1 cellular context compared by ENCODE assay signal in the genomic region with DNA sequence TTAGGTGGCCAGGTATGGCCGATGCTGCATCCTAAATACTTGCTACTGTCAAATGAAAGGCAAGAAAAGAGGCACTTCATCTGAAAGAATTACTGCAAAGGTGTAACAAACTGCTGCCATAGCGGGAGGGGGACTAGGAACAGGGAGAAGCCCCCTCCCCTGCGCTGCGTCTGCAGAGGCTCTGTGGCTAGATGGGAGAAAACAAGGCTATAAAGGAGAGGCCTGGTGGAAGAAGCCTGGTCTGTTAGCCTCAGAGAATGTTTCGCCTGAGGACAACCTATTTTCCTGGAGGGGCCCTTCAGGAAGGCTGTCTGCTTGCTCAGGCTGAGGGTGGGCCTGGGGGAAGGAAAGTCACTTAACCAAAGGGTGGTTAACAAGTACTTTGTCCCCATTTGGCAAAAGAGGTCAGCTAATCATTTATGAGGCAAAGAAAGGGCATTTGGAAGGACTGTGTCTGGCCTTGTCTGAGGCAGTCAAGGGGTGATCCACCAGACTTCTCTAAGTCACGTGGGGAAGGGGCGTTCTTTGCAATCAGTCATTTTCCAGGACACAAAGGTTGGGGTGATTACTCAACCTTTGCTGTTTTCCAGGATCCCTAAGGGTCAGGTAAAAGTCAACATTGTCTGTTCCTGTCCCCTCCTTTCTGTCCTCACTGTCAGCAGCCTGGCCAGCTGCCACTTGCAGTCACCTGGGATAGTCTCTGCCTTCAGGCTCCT.
TF ChIP-seq lines count a peak whose summit lies in the region.

No MANE protein-coding gene starts in this region.

TF ChIP-seq in HepG2, 621 proteins besides CTCF, POLR2A, EP300 and RAD21 (continued from another document and continues in another):
- TF ChIP-seq ZNF598 (CRISPR knock-in tag; IDR thresholded peaks at IDR 0.05; ENCODE audit: borderline replicate concordance) = no peak
- no peak for TF ChIP-seq NRL (CRISPR knock-in tag; IDR thresholded peaks at IDR 0.05; ENCODE audit: borderline replicate concordance)
- TF ChIP-seq TSC22D2 (CRISPR knock-in tag; IDR thresholded peaks at IDR 0.05; ENCODE audit: borderline replicate concordance) = no peak
- TF ChIP-seq ZMYM4 (CRISPR knock-in tag; IDR thresholded peaks at IDR 0.05) = peak; percentile 85
- no peak for TF ChIP-seq PAX8 (CRISPR knock-in tag; IDR thresholded peaks at IDR 0.05; ENCODE audit: borderline replicate concordance)
- TF ChIP-seq, protein P1, sequence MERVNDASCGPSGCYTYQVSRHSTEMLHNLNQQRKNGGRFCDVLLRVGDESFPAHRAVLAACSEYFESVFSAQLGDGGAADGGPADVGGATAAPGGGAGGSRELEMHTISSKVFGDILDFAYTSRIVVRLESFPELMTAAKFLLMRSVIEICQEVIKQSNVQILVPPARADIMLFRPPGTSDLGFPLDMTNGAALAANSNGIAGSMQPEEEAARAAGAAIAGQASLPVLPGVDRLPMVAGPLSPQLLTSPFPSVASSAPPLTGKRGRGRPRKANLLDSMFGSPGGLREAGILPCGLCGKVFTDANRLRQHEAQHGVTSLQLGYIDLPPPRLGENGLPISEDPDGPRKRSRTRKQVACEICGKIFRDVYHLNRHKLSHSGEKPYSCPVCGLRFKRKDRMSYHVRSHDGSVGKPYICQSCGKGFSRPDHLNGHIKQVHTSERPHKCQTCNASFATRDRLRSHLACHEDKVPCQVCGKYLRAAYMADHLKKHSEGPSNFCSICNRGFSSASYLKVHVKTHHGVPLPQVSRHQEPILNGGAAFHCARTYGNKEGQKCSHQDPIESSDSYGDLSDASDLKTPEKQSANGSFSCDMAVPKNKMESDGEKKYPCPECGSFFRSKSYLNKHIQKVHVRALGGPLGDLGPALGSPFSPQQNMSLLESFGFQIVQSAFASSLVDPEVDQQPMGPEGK (CRISPR knock-in tag; IDR thresholded peaks at IDR 0.05) = no peak; the same call in 1 of the 2 replicates
- no peak for TF ChIP-seq ZKSCAN8 (CRISPR knock-in tag; IDR thresholded peaks at IDR 0.05; ENCODE audit: borderline replicate concordance)
- TF ChIP-seq, protein P2, sequence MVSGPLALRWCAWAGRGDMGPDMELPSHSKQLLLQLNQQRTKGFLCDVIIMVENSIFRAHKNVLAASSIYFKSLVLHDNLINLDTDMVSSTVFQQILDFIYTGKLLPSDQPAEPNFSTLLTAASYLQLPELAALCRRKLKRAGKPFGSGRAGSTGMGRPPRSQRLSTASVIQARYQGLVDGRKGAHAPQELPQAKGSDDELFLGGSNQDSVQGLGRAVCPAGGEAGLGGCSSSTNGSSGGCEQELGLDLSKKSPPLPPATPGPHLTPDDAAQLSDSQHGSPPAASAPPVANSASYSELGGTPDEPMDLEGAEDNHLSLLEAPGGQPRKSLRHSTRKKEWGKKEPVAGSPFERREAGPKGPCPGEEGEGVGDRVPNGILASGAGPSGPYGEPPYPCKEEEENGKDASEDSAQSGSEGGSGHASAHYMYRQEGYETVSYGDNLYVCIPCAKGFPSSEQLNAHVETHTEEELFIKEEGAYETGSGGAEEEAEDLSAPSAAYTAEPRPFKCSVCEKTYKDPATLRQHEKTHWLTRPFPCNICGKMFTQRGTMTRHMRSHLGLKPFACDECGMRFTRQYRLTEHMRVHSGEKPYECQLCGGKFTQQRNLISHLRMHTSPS (CRISPR knock-in tag; IDR thresholded peaks at IDR 0.05; ENCODE audit: low read depth) = no peak
- TF ChIP-seq, protein P3, sequence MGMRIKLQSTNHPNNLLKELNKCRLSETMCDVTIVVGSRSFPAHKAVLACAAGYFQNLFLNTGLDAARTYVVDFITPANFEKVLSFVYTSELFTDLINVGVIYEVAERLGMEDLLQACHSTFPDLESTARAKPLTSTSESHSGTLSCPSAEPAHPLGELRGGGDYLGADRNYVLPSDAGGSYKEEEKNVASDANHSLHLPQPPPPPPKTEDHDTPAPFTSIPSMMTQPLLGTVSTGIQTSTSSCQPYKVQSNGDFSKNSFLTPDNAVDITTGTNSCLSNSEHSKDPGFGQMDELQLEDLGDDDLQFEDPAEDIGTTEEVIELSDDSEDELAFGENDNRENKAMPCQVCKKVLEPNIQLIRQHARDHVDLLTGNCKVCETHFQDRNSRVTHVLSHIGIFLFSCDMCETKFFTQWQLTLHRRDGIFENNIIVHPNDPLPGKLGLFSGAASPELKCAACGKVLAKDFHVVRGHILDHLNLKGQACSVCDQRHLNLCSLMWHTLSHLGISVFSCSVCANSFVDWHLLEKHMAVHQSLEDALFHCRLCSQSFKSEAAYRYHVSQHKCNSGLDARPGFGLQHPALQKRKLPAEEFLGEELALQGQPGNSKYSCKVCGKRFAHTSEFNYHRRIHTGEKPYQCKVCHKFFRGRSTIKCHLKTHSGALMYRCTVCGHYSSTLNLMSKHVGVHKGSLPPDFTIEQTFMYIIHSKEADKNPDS (CRISPR knock-in tag; IDR thresholded peaks at IDR 0.05) = no peak
- TF ChIP-seq, protein P4, sequence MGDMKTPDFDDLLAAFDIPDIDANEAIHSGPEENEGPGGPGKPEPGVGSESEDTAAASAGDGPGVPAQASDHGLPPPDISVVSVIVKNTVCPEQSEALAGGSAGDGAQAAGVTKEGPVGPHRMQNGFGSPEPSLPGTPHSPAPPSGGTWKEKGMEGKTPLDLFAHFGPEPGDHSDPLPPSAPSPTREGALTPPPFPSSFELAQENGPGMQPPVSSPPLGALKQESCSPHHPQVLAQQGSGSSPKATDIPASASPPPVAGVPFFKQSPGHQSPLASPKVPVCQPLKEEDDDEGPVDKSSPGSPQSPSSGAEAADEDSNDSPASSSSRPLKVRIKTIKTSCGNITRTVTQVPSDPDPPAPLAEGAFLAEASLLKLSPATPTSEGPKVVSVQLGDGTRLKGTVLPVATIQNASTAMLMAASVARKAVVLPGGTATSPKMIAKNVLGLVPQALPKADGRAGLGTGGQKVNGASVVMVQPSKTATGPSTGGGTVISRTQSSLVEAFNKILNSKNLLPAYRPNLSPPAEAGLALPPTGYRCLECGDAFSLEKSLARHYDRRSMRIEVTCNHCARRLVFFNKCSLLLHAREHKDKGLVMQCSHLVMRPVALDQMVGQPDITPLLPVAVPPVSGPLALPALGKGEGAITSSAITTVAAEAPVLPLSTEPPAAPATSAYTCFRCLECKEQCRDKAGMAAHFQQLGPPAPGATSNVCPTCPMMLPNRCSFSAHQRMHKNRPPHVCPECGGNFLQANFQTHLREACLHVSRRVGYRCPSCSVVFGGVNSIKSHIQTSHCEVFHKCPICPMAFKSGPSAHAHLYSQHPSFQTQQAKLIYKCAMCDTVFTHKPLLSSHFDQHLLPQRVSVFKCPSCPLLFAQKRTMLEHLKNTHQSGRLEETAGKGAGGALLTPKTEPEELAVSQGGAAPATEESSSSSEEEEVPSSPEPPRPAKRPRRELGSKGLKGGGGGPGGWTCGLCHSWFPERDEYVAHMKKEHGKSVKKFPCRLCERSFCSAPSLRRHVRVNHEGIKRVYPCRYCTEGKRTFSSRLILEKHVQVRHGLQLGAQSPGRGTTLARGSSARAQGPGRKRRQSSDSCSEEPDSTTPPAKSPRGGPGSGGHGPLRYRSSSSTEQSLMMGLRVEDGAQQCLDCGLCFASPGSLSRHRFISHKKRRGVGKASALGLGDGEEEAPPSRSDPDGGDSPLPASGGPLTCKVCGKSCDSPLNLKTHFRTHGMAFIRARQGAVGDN (CRISPR knock-in tag; IDR thresholded peaks at IDR 0.05) = no peak
- no peak for TF ChIP-seq FOXP1 (IDR thresholded peaks at IDR 0.05)
- peak; percentile 56; the same call in 1 of the 2 replicates for TF ChIP-seq FOXP1 (CRISPR knock-in tag; IDR thresholded peaks at IDR 0.05)
- TF ChIP-seq GFI1 (CRISPR knock-in tag; IDR thresholded peaks at IDR 0.05; ENCODE audit: borderline replicate concordance) = no peak
- peak; percentile 84 for TF ChIP-seq RXRB (CRISPR knock-in tag; IDR thresholded peaks at IDR 0.05; ENCODE audit: borderline replicate concordance)
- no peak for TF ChIP-seq MAZ (IDR thresholded peaks at IDR 0.05; ENCODE audit: borderline replicate concordance, low read depth, low read length)
- TF ChIP-seq MAZ (CRISPR knock-in tag; IDR thresholded peaks at IDR 0.05; ENCODE audit: low read depth) = no peak
- TF ChIP-seq, protein P5, sequence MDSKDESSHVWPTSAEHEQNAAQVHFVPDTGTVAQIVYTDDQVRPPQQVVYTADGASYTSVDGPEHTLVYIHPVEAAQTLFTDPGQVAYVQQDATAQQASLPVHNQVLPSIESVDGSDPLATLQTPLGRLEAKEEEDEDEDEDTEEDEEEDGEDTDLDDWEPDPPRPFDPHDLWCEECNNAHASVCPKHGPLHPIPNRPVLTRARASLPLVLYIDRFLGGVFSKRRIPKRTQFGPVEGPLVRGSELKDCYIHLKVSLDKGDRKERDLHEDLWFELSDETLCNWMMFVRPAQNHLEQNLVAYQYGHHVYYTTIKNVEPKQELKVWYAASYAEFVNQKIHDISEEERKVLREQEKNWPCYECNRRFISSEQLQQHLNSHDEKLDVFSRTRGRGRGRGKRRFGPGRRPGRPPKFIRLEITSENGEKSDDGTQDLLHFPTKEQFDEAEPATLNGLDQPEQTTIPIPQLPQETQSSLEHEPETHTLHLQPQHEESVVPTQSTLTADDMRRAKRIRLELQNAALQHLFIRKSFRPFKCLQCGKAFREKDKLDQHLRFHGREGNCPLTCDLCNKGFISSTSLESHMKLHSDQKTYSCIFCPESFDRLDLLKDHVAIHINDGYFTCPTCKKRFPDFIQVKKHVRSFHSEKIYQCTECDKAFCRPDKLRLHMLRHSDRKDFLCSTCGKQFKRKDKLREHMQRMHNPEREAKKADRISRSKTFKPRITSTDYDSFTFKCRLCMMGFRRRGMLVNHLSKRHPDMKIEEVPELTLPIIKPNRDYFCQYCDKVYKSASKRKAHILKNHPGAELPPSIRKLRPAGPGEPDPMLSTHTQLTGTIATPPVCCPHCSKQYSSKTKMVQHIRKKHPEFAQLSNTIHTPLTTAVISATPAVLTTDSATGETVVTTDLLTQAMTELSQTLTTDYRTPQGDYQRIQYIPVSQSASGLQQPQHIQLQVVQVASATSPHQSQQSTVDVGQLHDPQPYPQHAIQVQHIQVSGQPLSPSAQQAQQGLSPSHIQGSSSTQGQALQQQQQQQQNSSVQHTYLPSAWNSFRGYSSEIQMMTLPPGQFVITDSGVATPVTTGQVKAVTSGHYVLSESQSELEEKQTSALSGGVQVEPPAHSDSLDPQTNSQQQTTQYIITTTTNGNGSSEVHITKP (CRISPR knock-in tag; IDR thresholded peaks at IDR 0.05; ENCODE audit: low read depth) = no peak
- TF ChIP-seq, protein P6, sequence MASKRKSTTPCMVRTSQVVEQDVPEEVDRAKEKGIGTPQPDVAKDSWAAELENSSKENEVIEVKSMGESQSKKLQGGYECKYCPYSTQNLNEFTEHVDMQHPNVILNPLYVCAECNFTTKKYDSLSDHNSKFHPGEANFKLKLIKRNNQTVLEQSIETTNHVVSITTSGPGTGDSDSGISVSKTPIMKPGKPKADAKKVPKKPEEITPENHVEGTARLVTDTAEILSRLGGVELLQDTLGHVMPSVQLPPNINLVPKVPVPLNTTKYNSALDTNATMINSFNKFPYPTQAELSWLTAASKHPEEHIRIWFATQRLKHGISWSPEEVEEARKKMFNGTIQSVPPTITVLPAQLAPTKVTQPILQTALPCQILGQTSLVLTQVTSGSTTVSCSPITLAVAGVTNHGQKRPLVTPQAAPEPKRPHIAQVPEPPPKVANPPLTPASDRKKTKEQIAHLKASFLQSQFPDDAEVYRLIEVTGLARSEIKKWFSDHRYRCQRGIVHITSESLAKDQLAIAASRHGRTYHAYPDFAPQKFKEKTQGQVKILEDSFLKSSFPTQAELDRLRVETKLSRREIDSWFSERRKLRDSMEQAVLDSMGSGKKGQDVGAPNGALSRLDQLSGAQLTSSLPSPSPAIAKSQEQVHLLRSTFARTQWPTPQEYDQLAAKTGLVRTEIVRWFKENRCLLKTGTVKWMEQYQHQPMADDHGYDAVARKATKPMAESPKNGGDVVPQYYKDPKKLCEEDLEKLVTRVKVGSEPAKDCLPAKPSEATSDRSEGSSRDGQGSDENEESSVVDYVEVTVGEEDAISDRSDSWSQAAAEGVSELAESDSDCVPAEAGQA (IDR thresholded peaks at IDR 0.05; ENCODE audit: low read depth) = no peak
- TF ChIP-seq, protein P6 (CRISPR knock-in tag; IDR thresholded peaks at IDR 0.05; ENCODE audit: borderline replicate concordance) = no peak
- TF ChIP-seq, protein P7, sequence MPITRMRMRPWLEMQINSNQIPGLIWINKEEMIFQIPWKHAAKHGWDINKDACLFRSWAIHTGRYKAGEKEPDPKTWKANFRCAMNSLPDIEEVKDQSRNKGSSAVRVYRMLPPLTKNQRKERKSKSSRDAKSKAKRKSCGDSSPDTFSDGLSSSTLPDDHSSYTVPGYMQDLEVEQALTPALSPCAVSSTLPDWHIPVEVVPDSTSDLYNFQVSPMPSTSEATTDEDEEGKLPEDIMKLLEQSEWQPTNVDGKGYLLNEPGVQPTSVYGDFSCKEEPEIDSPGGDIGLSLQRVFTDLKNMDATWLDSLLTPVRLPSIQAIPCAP (CRISPR knock-in tag; IDR thresholded peaks at IDR 0.05; ENCODE audit: low read depth) = no peak
- peak; percentile 76 for TF ChIP-seq CCDC6 (CRISPR knock-in tag; IDR thresholded peaks at IDR 0.05)
- TF ChIP-seq, protein P8, sequence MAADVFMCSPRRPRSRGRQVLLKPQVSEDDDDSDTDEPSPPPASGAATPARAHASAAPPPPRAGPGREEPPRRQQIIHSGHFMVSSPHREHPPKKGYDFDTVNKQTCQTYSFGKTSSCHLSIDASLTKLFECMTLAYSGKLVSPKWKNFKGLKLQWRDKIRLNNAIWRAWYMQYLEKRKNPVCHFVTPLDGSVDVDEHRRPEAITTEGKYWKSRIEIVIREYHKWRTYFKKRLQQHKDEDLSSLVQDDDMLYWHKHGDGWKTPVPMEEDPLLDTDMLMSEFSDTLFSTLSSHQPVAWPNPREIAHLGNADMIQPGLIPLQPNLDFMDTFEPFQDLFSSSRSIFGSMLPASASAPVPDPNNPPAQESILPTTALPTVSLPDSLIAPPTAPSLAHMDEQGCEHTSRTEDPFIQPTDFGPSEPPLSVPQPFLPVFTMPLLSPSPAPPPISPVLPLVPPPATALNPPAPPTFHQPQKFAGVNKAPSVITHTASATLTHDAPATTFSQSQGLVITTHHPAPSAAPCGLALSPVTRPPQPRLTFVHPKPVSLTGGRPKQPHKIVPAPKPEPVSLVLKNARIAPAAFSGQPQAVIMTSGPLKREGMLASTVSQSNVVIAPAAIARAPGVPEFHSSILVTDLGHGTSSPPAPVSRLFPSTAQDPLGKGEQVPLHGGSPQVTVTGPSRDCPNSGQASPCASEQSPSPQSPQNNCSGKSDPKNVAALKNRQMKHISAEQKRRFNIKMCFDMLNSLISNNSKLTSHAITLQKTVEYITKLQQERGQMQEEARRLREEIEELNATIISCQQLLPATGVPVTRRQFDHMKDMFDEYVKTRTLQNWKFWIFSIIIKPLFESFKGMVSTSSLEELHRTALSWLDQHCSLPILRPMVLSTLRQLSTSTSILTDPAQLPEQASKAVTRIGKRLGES (CRISPR knock-in tag; IDR thresholded peaks at IDR 0.05; ENCODE audit: borderline replicate concordance) = no peak
